Comparison of ENCODE assay signal across 1 cellular context in the genomic region with DNA sequence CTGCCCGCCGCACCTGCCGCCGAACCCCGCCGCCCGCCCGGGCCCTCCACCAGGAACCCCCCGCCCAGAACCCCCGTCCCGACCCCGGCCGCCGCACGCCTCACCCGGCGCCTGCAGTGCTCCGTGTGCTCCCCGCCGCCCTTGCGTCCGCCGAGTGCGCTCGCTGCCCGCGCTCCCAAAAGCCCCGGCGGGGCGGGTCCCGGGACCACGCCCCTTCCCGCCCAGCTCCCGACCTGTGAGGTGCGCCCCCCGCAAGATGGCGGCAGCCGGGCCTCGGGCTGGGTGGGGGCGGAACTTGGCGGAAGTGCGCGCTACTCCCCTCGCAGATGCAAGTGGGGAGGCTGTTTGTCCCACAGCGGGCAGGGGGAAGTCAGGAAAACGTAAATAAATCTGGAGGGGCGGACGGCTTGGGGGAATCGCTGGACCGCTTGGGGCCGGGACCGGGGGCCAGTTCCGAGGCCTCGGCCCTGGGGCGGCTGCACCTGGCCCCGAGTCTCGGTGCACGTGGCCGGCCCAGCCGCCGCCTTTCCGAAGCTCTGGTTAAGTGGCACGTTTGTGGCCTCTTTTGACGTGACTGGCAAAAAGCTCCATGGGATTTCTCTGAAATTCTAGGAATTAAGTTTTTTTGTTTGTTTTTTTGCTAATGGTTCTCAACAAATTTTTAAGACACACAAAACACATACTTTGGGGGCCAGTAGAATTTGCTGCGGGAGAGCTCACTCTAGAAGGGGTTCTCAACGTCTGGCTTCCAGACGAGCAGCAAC.
TF ChIP-seq lines count a peak whose summit lies in the region.

EZR (minus strand) TSS at position 156 of the 764 bp plus-strand sequence. CDS start 1,275 bp downstream, outside the sequence.

TF ChIP-seq in HepG2, 621 proteins besides CTCF, POLR2A, EP300 and RAD21 (continued from another document and continues in another):
- TF ChIP-seq, protein P1, sequence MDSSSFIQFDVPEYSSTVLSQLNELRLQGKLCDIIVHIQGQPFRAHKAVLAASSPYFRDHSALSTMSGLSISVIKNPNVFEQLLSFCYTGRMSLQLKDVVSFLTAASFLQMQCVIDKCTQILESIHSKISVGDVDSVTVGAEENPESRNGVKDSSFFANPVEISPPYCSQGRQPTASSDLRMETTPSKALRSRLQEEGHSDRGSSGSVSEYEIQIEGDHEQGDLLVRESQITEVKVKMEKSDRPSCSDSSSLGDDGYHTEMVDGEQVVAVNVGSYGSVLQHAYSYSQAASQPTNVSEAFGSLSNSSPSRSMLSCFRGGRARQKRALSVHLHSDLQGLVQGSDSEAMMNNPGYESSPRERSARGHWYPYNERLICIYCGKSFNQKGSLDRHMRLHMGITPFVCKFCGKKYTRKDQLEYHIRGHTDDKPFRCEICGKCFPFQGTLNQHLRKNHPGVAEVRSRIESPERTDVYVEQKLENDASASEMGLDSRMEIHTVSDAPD (CRISPR knock-in tag; IDR thresholded peaks at IDR 0.05), result no peak; the same call in 1 of the 2 replicates
- TF ChIP-seq POGZ (CRISPR knock-in tag; IDR thresholded peaks at IDR 0.05) (peak; percentile 87), GABPA (IDR thresholded peaks at IDR 0.05; ENCODE audit: low read depth, low read length) (peak; percentile 44), GABPA (CRISPR knock-in tag; IDR thresholded peaks at IDR 0.05; ENCODE audit: low read depth) (peak; percentile 65), ZNF383 (CRISPR knock-in tag; IDR thresholded peaks at IDR 0.05; ENCODE audit: borderline replicate concordance) (no peak), HMG20A (CRISPR knock-in tag; IDR thresholded peaks at IDR 0.05; ENCODE audit: borderline replicate concordance) (no peak), SIX1 (CRISPR knock-in tag; IDR thresholded peaks at IDR 0.05; ENCODE audit: borderline replicate concordance) (no peak), JUND (CRISPR knock-in tag; IDR thresholded peaks at IDR 0.05) (no peak), MXI1 (IDR thresholded peaks at IDR 0.05; ENCODE audit: borderline replicate concordance, low read depth, low read length) (no peak; the same call in 2 of the 3 replicates), CEBPG (CRISPR knock-in tag; IDR thresholded peaks at IDR 0.05) (no peak), ZNF264 (CRISPR knock-in tag; IDR thresholded peaks at IDR 0.05) (peak; percentile 66; the same call in 1 of the 2 replicates), ARID4A (CRISPR knock-in tag; IDR thresholded peaks at IDR 0.05; ENCODE audit: borderline replicate concordance) (peak; percentile 71; the same call in 1 of the 2 replicates), JARID2 (CRISPR knock-in tag; IDR thresholded peaks at IDR 0.05; ENCODE audit: insufficient replicate concordance) (no peak), SMARCC2 (IDR thresholded peaks at IDR 0.05) (no peak), PHF20 (CRISPR knock-in tag; IDR thresholded peaks at IDR 0.05) (peak; percentile 53; the same call in 1 of the 2 replicates), MIER3 (CRISPR knock-in tag; IDR thresholded peaks at IDR 0.05; ENCODE audit: borderline replicate concordance) (peak; percentile 25; the same call in 1 of the 2 replicates), PAX8 (CRISPR knock-in tag; IDR thresholded peaks at IDR 0.05; ENCODE audit: borderline replicate concordance) (peak; percentile 95; the same call in 1 of the 2 replicates), CHD4 (IDR thresholded peaks at IDR 0.05; ENCODE audit: borderline replicate concordance, low read length) (no peak), CBX1 (IDR thresholded peaks at IDR 0.05; ENCODE audit: low read depth) (no peak), MEF2D (CRISPR knock-in tag; IDR thresholded peaks at IDR 0.05) (no peak), ZNF768 (CRISPR knock-in tag; IDR thresholded peaks at IDR 0.05) (peak; percentile 51), ZNF615 (CRISPR knock-in tag; IDR thresholded peaks at IDR 0.05; ENCODE audit: borderline replicate concordance) (no peak), THRA (CRISPR knock-in tag; IDR thresholded peaks at IDR 0.05; ENCODE audit: borderline replicate concordance) (no peak), DR1 (CRISPR knock-in tag; IDR thresholded peaks at IDR 0.05) (peak; percentile 74; the same call in 1 of the 2 replicates), TRIM24 (CRISPR knock-in tag; IDR thresholded peaks at IDR 0.05) (no peak), HOXA7 (CRISPR knock-in tag; IDR thresholded peaks at IDR 0.05) (no peak), ATF1 (CRISPR knock-in tag; IDR thresholded peaks at IDR 0.05) (no peak), HDAC2 (CRISPR knock-in tag; IDR thresholded peaks at IDR 0.05) (0 out of 2 replicates have a peak, but pooled peaks have one; percentile 36), ZNF746 (CRISPR knock-in tag; IDR thresholded peaks at IDR 0.05) (no peak), ZBTB21 (CRISPR knock-in tag; IDR thresholded peaks at IDR 0.05) (no peak), ARNTL (CRISPR knock-in tag; IDR thresholded peaks at IDR 0.05) (peak; percentile 65), JUN (CRISPR knock-in tag; IDR thresholded peaks at IDR 0.05) (no peak), GZF1 (CRISPR knock-in tag; IDR thresholded peaks at IDR 0.05) (no peak), RFX1 (IDR thresholded peaks at IDR 0.05) (no peak), CENPT (CRISPR knock-in tag; IDR thresholded peaks at IDR 0.05; ENCODE audit: low read depth) (0 out of 2 replicates have a peak, but pooled peaks have one; percentile 69), SETDB1 (CRISPR knock-in tag; IDR thresholded peaks at IDR 0.05; ENCODE audit: borderline replicate concordance) (no peak), HNRNPK (IDR thresholded peaks at IDR 0.05; ENCODE audit: low read depth, low read length, poor library complexity, severe bottlenecking) (peak; percentile 87), TMF1 (CRISPR knock-in tag; IDR thresholded peaks at IDR 0.05; ENCODE audit: low read depth) (peak; percentile 93), NFE2L1 (CRISPR knock-in tag; IDR thresholded peaks at IDR 0.05; ENCODE audit: borderline replicate concordance) (peak; percentile 85; the same call in 1 of the 2 replicates), MXD4 (CRISPR knock-in tag; IDR thresholded peaks at IDR 0.05) (peak; percentile 66; the same call in 1 of the 2 replicates), ZSCAN20 (CRISPR knock-in tag; IDR thresholded peaks at IDR 0.05; ENCODE audit: borderline replicate concordance) (peak; percentile 96), ZNF34 (CRISPR knock-in tag; IDR thresholded peaks at IDR 0.05; ENCODE audit: borderline replicate concordance) (no peak), ZNF296 (CRISPR knock-in tag; conservative IDR thresholded peaks at IDR 0.05) (0 out of 2 replicates have a peak, but pooled peaks have one; percentile 65), CHCHD3 (CRISPR knock-in tag; IDR thresholded peaks at IDR 0.05) (no peak), MTF2 (CRISPR knock-in tag; IDR thresholded peaks at IDR 0.05; ENCODE audit: borderline replicate concordance) (0 out of 2 replicates have a peak, but pooled peaks have one; percentile 41)
- TF ChIP-seq, protein P2, sequence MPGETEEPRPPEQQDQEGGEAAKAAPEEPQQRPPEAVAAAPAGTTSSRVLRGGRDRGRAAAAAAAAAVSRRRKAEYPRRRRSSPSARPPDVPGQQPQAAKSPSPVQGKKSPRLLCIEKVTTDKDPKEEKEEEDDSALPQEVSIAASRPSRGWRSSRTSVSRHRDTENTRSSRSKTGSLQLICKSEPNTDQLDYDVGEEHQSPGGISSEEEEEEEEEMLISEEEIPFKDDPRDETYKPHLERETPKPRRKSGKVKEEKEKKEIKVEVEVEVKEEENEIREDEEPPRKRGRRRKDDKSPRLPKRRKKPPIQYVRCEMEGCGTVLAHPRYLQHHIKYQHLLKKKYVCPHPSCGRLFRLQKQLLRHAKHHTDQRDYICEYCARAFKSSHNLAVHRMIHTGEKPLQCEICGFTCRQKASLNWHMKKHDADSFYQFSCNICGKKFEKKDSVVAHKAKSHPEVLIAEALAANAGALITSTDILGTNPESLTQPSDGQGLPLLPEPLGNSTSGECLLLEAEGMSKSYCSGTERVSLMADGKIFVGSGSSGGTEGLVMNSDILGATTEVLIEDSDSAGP (CRISPR knock-in tag; IDR thresholded peaks at IDR 0.05; ENCODE audit: borderline replicate concordance), result peak; percentile 70; the same call in 1 of the 2 replicates
- TF ChIP-seq, protein P3, sequence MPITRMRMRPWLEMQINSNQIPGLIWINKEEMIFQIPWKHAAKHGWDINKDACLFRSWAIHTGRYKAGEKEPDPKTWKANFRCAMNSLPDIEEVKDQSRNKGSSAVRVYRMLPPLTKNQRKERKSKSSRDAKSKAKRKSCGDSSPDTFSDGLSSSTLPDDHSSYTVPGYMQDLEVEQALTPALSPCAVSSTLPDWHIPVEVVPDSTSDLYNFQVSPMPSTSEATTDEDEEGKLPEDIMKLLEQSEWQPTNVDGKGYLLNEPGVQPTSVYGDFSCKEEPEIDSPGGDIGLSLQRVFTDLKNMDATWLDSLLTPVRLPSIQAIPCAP (CRISPR knock-in tag; IDR thresholded peaks at IDR 0.05; ENCODE audit: low read depth), result no peak; the same call in 1 of the 2 replicates
- TF ChIP-seq, protein P4, sequence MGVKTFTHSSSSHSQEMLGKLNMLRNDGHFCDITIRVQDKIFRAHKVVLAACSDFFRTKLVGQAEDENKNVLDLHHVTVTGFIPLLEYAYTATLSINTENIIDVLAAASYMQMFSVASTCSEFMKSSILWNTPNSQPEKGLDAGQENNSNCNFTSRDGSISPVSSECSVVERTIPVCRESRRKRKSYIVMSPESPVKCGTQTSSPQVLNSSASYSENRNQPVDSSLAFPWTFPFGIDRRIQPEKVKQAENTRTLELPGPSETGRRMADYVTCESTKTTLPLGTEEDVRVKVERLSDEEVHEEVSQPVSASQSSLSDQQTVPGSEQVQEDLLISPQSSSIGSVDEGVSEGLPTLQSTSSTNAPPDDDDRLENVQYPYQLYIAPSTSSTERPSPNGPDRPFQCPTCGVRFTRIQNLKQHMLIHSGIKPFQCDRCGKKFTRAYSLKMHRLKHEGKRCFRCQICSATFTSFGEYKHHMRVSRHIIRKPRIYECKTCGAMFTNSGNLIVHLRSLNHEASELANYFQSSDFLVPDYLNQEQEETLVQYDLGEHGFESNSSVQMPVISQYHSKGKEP (CRISPR knock-in tag; IDR thresholded peaks at IDR 0.05), result peak; percentile 48; the same call in 1 of the 2 replicates
- TF ChIP-seq, protein P5, sequence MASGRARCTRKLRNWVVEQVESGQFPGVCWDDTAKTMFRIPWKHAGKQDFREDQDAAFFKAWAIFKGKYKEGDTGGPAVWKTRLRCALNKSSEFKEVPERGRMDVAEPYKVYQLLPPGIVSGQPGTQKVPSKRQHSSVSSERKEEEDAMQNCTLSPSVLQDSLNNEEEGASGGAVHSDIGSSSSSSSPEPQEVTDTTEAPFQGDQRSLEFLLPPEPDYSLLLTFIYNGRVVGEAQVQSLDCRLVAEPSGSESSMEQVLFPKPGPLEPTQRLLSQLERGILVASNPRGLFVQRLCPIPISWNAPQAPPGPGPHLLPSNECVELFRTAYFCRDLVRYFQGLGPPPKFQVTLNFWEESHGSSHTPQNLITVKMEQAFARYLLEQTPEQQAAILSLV (CRISPR knock-in tag; IDR thresholded peaks at IDR 0.05; ENCODE audit: borderline replicate concordance), result peak; percentile 91; the same call in 1 of the 2 replicates
- TF ChIP-seq, protein P6, sequence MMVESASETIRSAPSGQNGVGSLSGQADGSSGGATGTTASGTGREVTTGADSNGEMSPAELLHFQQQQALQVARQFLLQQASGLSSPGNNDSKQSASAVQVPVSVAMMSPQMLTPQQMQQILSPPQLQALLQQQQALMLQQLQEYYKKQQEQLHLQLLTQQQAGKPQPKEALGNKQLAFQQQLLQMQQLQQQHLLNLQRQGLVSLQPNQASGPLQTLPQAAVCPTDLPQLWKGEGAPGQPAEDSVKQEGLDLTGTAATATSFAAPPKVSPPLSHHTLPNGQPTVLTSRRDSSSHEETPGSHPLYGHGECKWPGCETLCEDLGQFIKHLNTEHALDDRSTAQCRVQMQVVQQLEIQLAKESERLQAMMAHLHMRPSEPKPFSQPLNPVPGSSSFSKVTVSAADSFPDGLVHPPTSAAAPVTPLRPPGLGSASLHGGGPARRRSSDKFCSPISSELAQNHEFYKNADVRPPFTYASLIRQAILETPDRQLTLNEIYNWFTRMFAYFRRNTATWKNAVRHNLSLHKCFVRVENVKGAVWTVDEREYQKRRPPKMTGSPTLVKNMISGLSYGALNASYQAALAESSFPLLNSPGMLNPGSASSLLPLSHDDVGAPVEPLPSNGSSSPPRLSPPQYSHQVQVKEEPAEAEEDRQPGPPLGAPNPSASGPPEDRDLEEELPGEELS (CRISPR knock-in tag; IDR thresholded peaks at IDR 0.05), result peak; percentile 28; the same call in 1 of the 2 replicates
